Comparison of ENCODE assay signal across 19 cellular contexts in the genomic region with DNA sequence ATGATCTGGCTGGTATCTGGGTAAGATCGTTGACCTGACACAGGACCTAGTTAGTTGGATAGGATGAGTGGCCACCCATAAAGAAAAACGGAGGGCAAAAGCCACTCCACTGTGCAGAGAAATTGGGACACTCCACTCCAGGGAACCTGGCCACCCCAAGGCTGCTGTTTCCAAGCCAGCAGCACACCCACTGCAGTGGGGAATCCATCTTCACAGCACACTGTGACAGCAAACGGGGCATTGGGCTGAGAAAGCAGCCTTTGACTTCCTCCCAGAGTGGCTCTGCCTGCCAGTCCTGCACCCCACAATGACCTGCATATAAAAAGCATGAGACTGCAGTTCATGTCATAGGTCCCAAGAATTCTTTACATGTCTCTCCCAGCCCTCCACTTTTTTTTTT. TPM values are rescaled to one million over a fixed set of nuclear protein-coding genes. Genes with fewer than 3 reads are reported as not detected.
A peak's percentile ranks its signal among the peaks of the same experiment; 100 is the strongest.
DNase-seq lines count a peak whose midpoint lies in the region; ATAC-seq, FAIRE-seq and TF ChIP-seq lines count a peak whose summit lies in the region.
"Had no signal": no experiment of that assay in that cellular context is flagged by ENCODE, and none has a peak within 500 bp of the region (broad histone marks: within the 10 kb centered on the region; RNA-seq: fewer than 3 reads in every experiment).

No MANE protein-coding gene starts in this region.

- H3K27me3 Mint-ChIP-seq in HFFc6 (ENCODE audit: insufficient read depth) (peaks cover 2% of the 10 kb centered on the region; the same call in 1 of the 2 replicates), chondrocyte (ENCODE audit: low read depth) (no peaks in the 10 kb centered on the region), nephron progenitor cell (ENCODE audit: low read depth, poor library complexity) (no peaks in the 10 kb centered on the region)
- H3K27me3 Mint-ChIP-seq: activated naive CD4-positive, alpha-beta T cell treated with anti-CD3 and anti-CD28 coated beads, Interleukin-2, amount 50 U/mL, for 24 hours had no signal

- DNase-seq in Caki2 (ENCODE audit: low read depth) (peak; percentile 44), HFFc6 (no peak), chondrocyte (ENCODE audit: low spot score) (no peak), nephron progenitor cell (no peak), RCC 7860 (ENCODE audit: low spot score) (no peak), NOMO-1 (lab: John Stamatoyannopoulos, UW; ENCODE audit: unreplicated experiment in 2 of 2) (no peak)
- DNase-seq: activated CD4-positive, CD25-positive, alpha-beta regulatory T cell treated with anti-CD3 and anti-CD28 coated beads, Interleukin-2, amount 50 U/mL, for 72 hours; activated T-cell treated with anti-CD3 and anti-CD28 coated beads, Interleukin-2, amount 50 U/mL, for 48 hours; aorta; DND-41; NCI-H146; Peyer's patch; spleen; stimulated activated CD4-positive, alpha-beta T cell treated with anti-CD3 and anti-CD28 coated beads, Interleukin-4, amount 100 ng/mL, for 4 hours; stomach had no signal

- ATAC-seq in GM18858 (IDR thresholded peaks at IDR 0.05; ENCODE audit: unreplicated experiment): no peak
- ATAC-seq in GM18907 (IDR thresholded peaks at IDR 0.05; ENCODE audit: unreplicated experiment): no peak
- ATAC-seq: left lobe of liver had no signal

- peaks cover 42% of the 10 kb centered on the region for H3K4me1 Mint-ChIP-seq in HFFc6 (ENCODE audit: low read depth)
- peaks cover 9% of the 10 kb centered on the region for H3K4me1 Mint-ChIP-seq in chondrocyte (ENCODE audit: low read depth)
- H3K4me1 Mint-ChIP-seq in nephron progenitor cell: peaks cover 39% of the 10 kb centered on the region
- H3K4me1 Mint-ChIP-seq: activated naive CD4-positive, alpha-beta T cell treated with anti-CD3 and anti-CD28 coated beads, Interleukin-2, amount 50 U/mL, for 24 hours had no signal

- H3K27ac Mint-ChIP-seq in HFFc6 (peak overlapping the region; percentile 92), chondrocyte (ENCODE audit: unreplicated experiment) (peak overlapping the region; percentile 54), nephron progenitor cell (peak overlapping the region; percentile 64)
- H3K27ac Mint-ChIP-seq: activated naive CD4-positive, alpha-beta T cell treated with anti-CD3 and anti-CD28 coated beads, Interleukin-2, amount 50 U/mL, for 24 hours had no signal

- TF ChIP-seq CTCF in HFFc6 (IDR thresholded peaks at IDR 0.05): no peak
- no peak for TF ChIP-seq CTCF in chondrocyte (IDR thresholded peaks at IDR 0.05)
- TF ChIP-seq CTCF in nephron progenitor cell (IDR thresholded peaks at IDR 0.05): no peak

- H3K4me3 Mint-ChIP-seq in HFFc6 (peak overlapping the region; percentile 45), chondrocyte (ENCODE audit: unreplicated experiment) (no peak overlapping the region), nephron progenitor cell (no peak overlapping the region)
- H3K4me3 Mint-ChIP-seq: activated naive CD4-positive, alpha-beta T cell treated with anti-CD3 and anti-CD28 coated beads, Interleukin-2, amount 50 U/mL, for 24 hours had no signal

- no peak for FAIRE-seq in RCC 7860 (lab: Jason Lieb, UNC)

- in situ Hi-C loops in Caki2 (cut with HindIII; ENCODE audit: low pct_unique_long_range_greater_than_20kb, low sequenced_read_pairs): no loop called here

- H3K9me3 Mint-ChIP-seq in HFFc6 (no peaks in the 10 kb centered on the region), chondrocyte (ENCODE audit: low read depth) (no peaks in the 10 kb centered on the region), nephron progenitor cell (peaks cover 7% of the 10 kb centered on the region)
- H3K9me3 Mint-ChIP-seq: activated naive CD4-positive, alpha-beta T cell treated with anti-CD3 and anti-CD28 coated beads, Interleukin-2, amount 50 U/mL, for 24 hours had no signal

- H3K36me3 Mint-ChIP-seq in HFFc6 (ENCODE audit: low read depth) (peaks cover 15% of the 10 kb centered on the region), chondrocyte (ENCODE audit: low read depth) (peaks cover 6% of the 10 kb centered on the region), nephron progenitor cell (ENCODE audit: low read depth) (peaks cover 42% of the 10 kb centered on the region)

RNA-seq across cellular contexts. Expression of a gene that starts 52.9 kb away (rescaled TPM):
- 60.8 and 73.2 TPM in 2 replicates for total RNA-seq in Caki2 (2014; rRNA removed; shearing (Covaris generic); ENCODE audit: low replicate concordance)
- total RNA-seq in HFFc6 (2021; fragmentation: NEBNext Ultra II Directional; extraction: Animal tissue kit (Norgen Biotek cat#: 25700)): 100 to 1,000 TPM; 242 to 306 (median 273) TPM
- 134 to 148 TPM (median 142 TPM) in 3 replicates for total RNA-seq in chondrocyte
